In genomic region chr2:98771771-98772521, GRCh38 we compare ENCODE assay signal across 8 cellular contexts. TPM values are rescaled to one million over a fixed set of nuclear protein-coding genes. Genes with fewer than 3 reads are reported as not detected.
A peak's percentile ranks its signal among the peaks of the same experiment; 100 is the strongest.
DNase-seq lines count a peak whose midpoint lies in the region; ATAC-seq, FAIRE-seq and TF ChIP-seq lines count a peak whose summit lies in the region.

No MANE protein-coding gene starts in this region.

- H3K4me1 Mint-ChIP-seq in WTC11 = peaks cover 27% of the 10 kb centered on the region

- TF ChIP-seq CTCF in Peyer's patch (IDR thresholded peaks at IDR 0.05) (no peak), neutrophil (IDR thresholded peaks at IDR 0.05) (no peak), WTC11 (IDR thresholded peaks at IDR 0.05) (no peak)

- peak overlapping the region; percentile 62 to 76 (median 70) for H3K27ac ChIP-seq in Peyer's patch
- H3K27ac ChIP-seq in angular gyrus (ENCODE audit: low read depth, low read length) = peak overlapping the region; percentile 35
- H3K27ac ChIP-seq in neutrophil = peak overlapping the region; percentile 77

- H3K4me3 Mint-ChIP-seq in WTC11 = no peak overlapping the region

- no peak for DNase-seq in GM12891 (ENCODE audit: insufficient read length, low spot score)
- DNase-seq in Peyer's patch = peak in 2 of 3 donors; percentile 57 to 71
- no peak for DNase-seq in HUDEP-2 (lab: John Stamatoyannopoulos, UW; ENCODE audit: unreplicated experiment in 76 of 76)
- DNase-seq in NCI-H2171 treated with DMSO at 0.1 percent for 48 hours (lab: John Stamatoyannopoulos, UW) = no peak
- DNase-seq in left lobe of liver (ENCODE audit: low spot score) = no peak
- DNase-seq in WTC11 (ENCODE audit: low spot score) = no peak

- FAIRE-seq in GM12891 (lab: Jason Lieb, UNC) = peak; percentile 80

- 0 out of 2 replicates have a peak, but pooled peaks have one; percentile 18 for TF ChIP-seq POLR2A in GM12891 (IDR thresholded peaks at IDR 0.05; ENCODE audit: low read depth, low read length)
- peak; percentile 18 to 24 for TF ChIP-seq POLR2A in Peyer's patch (IDR thresholded peaks at IDR 0.05)

- no peaks in the 10 kb centered on the region for H3K27me3 ChIP-seq in Peyer's patch
- no peaks in the 10 kb centered on the region for H3K27me3 ChIP-seq in neutrophil

- peaks cover 4% of the 10 kb centered on the region; the same call in 1 of the 2 replicates for H3K27me3 Mint-ChIP-seq in WTC11 (ENCODE audit: low read depth)

- peaks cover 10% of the 10 kb centered on the region; the same call in 1 of the 2 replicates for H3K9me3 Mint-ChIP-seq in WTC11

- POLR2A ChIA-PET in WTC11 (lab: Charles Lee) = interaction anchor here (0.7 kb wide), 1 partner anchor 1126 kb away, joined by 3 read pairs; the partner anchor contains the start of gene COX5B

- H3K36me3 ChIP-seq in Peyer's patch = no peaks in the 10 kb centered on the region
- H3K36me3 ChIP-seq in neutrophil = no peaks in the 10 kb centered on the region

- H3K4me3 ChIP-seq in Peyer's patch = peak overlapping the region in 3 of 4 donors; percentile 10 to 29 (median 13)
- peak overlapping the region; percentile 30 to 41 for H3K4me3 ChIP-seq in neutrophil (ENCODE audit: low read depth in 1 of 2, low read length in 1 of 2)

- H3K9me3 ChIP-seq in Peyer's patch (no peaks in the 10 kb centered on the region), neutrophil (no peaks in the 10 kb centered on the region)

- CTCF ChIA-PET in WTC11 (lab: Charles Lee) = no interaction called here

- H3K4me1 ChIP-seq in Peyer's patch = peaks cover 0 to 25% (median 5%) of the 10 kb centered on the region in 4 donors
- H3K4me1 ChIP-seq in neutrophil (ENCODE audit: control insufficient read depth in 1 of 2, insufficient read depth in 1 of 2, low read depth in 1 of 2, low read length in 1 of 2) = peaks cover 29 to 33% of the 10 kb centered on the region in 2 experiments

- no peak overlapping the region for H3K27ac Mint-ChIP-seq in WTC11

- no peaks in the 10 kb centered on the region for H3K36me3 Mint-ChIP-seq in WTC11

- ATAC-seq in left lobe of liver (no peak), WTC11 (no peak)

TF ChIP-seq in GM12891, 5 proteins besides CTCF, POLR2A, EP300 and RAD21:
- TF ChIP-seq PAX5 (IDR thresholded peaks at IDR 0.05; ENCODE audit: insufficient read depth, low read length, severe bottlenecking) = no peak
- TF ChIP-seq TAF1 (IDR thresholded peaks at IDR 0.05; ENCODE audit: low read depth, low read length) = 0 out of 2 replicates have a peak, but pooled peaks have one; percentile 12
- peak; percentile 37; the same call in 1 of the 2 replicates for TF ChIP-seq SPI1 (IDR thresholded peaks at IDR 0.05; ENCODE audit: low read depth, low read length)

TF ChIP-seq in WTC11, 78 proteins besides CTCF, POLR2A, EP300 and RAD21:
- TF ChIP-seq ZNF425 (CRISPR knock-in tag; conservative IDR thresholded peaks at IDR 0.05) = no peak
- no peak for TF ChIP-seq IRF1 (CRISPR knock-in tag; IDR thresholded peaks at IDR 0.05)
- no peak for TF ChIP-seq MXD4 (CRISPR knock-in tag; IDR thresholded peaks at IDR 0.05; ENCODE audit: borderline replicate concordance)
- no peak for TF ChIP-seq ZNF263 (CRISPR knock-in tag; IDR thresholded peaks at IDR 0.05; ENCODE audit: low read depth)
- TF ChIP-seq, protein P1, sequence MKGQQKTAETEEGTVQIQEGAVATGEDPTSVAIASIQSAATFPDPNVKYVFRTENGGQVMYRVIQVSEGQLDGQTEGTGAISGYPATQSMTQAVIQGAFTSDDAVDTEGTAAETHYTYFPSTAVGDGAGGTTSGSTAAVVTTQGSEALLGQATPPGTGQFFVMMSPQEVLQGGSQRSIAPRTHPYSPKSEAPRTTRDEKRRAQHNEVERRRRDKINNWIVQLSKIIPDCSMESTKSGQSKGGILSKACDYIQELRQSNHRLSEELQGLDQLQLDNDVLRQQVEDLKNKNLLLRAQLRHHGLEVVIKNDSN (CRISPR knock-in tag; IDR thresholded peaks at IDR 0.05) = no peak
- TF ChIP-seq, protein P2, sequence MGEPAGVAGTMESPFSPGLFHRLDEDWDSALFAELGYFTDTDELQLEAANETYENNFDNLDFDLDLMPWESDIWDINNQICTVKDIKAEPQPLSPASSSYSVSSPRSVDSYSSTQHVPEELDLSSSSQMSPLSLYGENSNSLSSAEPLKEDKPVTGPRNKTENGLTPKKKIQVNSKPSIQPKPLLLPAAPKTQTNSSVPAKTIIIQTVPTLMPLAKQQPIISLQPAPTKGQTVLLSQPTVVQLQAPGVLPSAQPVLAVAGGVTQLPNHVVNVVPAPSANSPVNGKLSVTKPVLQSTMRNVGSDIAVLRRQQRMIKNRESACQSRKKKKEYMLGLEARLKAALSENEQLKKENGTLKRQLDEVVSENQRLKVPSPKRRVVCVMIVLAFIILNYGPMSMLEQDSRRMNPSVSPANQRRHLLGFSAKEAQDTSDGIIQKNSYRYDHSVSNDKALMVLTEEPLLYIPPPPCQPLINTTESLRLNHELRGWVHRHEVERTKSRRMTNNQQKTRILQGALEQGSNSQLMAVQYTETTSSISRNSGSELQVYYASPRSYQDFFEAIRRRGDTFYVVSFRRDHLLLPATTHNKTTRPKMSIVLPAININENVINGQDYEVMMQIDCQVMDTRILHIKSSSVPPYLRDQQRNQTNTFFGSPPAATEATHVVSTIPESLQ (CRISPR knock-in tag; IDR thresholded peaks at IDR 0.05) = no peak
- no peak for TF ChIP-seq JUN (CRISPR knock-in tag; IDR thresholded peaks at IDR 0.05)
- TF ChIP-seq HMGA2 (CRISPR knock-in tag; IDR thresholded peaks at IDR 0.05) = no peak
- TF ChIP-seq NR1H2 (CRISPR knock-in tag; IDR thresholded peaks at IDR 0.05) = no peak
- TF ChIP-seq ATF1 (CRISPR knock-in tag; IDR thresholded peaks at IDR 0.05) = no peak
- TF ChIP-seq GABPB1 (CRISPR knock-in tag; IDR thresholded peaks at IDR 0.05) = no peak

RNA-seq across cellular contexts. Expression of gene MGAT4A, which starts 41.0 kb away (rescaled TPM):
- polyA plus RNA-seq in GM12891 (2012; ENCODE audit: low read depth, missing spikeins) = 3.0 TPM
- total RNA-seq in Peyer's patch (100 to 1,000 TPM in 3 of 4 donors, 10 to 100 TPM in 1; 52.8 to 243 (median 175) TPM), left lobe of liver (6.9 TPM), WTC11 (2021) (6.2 to 7.7 TPM (median 6.7 TPM) in 3 replicates)

Comparison
In these comparisons a context has a peak if more than half of its experiments do, and no peak if none do; other contexts are left out.
1. DNase-seq: peak in Peyer's patch (2 of 3); none in GM12891 (single experiment), HUDEP-2 (0 of 76), NCI-H2171 treated with DMSO at 0.1 percent for 48 hours (single experiment), left lobe of liver (single experiment) and WTC11 (single experiment).
2. Peak in every context shown above with its lines, with median percentiles within 50 percentile points of each other: H3K27ac ChIP-seq.